19 cellular contexts compared by ENCODE assay signal in genomic region chr4:15928883-15929282, GRCh38. TPM values are rescaled to one million over a fixed set of nuclear protein-coding genes. Genes with fewer than 3 reads are reported as not detected.
DNase-seq lines count a peak whose midpoint lies in the region; ATAC-seq and TF ChIP-seq lines count a peak whose summit lies in the region.
"Had no signal": no experiment of that assay in that cellular context is flagged by ENCODE, and none has a peak within 500 bp of the region (broad histone marks: within the 10 kb centered on the region; RNA-seq: fewer than 3 reads in every experiment).

No MANE protein-coding gene starts in this region.

- H3K4me3 ChIP-seq in BLaER1 (no peak overlapping the region), RWPE2 (ENCODE audit: severe bottlenecking) (no peak overlapping the region)
- H3K4me3 ChIP-seq: GM12878, GM23338 had no signal

- H3K4me3 Mint-ChIP-seq in activated CD4-positive, alpha-beta T cell treated with anti-CD3 and anti-CD28 coated beads, Interleukin-2, amount 10 ng/mL, durations not matched to agents 24 days and 14 days: no peak overlapping the region
- H3K4me3 Mint-ChIP-seq in stimulated activated effector memory CD8-positive, alpha-beta T cell treated with anti-CD3 and anti-CD28 coated beads, Interleukin-12 subunit alpha, Interleukin-12 subunit beta, amount 100 ng/mL, for 72 hours: peak overlapping the region; percentile 25
- H3K4me3 Mint-ChIP-seq: CD4-positive, alpha-beta T cell; GM23338 had no signal

- H3K4me1 ChIP-seq in BLaER1: peaks cover 43% of the 10 kb centered on the region
- peaks cover 5% of the 10 kb centered on the region for H3K4me1 ChIP-seq in RWPE2 (ENCODE audit: insufficient read depth, poor library complexity, severe bottlenecking)

- no peak for TF ChIP-seq CTCF in RWPE2 (IDR thresholded peaks at IDR 0.05; ENCODE audit: poor library complexity, severe bottlenecking)

- H3K9me3 ChIP-seq in BLaER1: peaks cover 21% of the 10 kb centered on the region
- no peaks in the 10 kb centered on the region for H3K9me3 ChIP-seq in RWPE2 (ENCODE audit: severe bottlenecking)

- no peak for DNase-seq in activated CD4-positive, alpha-beta T cell treated with anti-CD3 and anti-CD28 coated beads, Interleukin-2, amount 10 ng/mL, durations not matched to agents 24 days and 14 days
- DNase-seq in activated CD4-positive, alpha-beta T cell treated with anti-CD3 and anti-CD28 coated beads, Interleukin-2, amount 50 U/mL, for 4 hours: no peak
- DNase-seq in RWPE2 (ENCODE audit: low spot score) (no peak), OCI-M1 (lab: John Stamatoyannopoulos, UW) (no peak)
- DNase-seq in stimulated activated effector memory CD8-positive, alpha-beta T cell treated with anti-CD3 and anti-CD28 coated beads, Interleukin-12 subunit alpha, Interleukin-12 subunit beta, amount 100 ng/mL, for 72 hours (ENCODE audit: low spot score in 2 of 2): no peak
- DNase-seq: 8988T; AML-193; C1 segment of cervical spinal cord; Calu3; CD4-positive, alpha-beta T cell; DMS 273 treated with DMSO at 0.1 percent for 48 hours; H7 had no signal

- peaks cover 7% of the 10 kb centered on the region for H3K4me1 Mint-ChIP-seq in activated CD4-positive, alpha-beta T cell treated with anti-CD3 and anti-CD28 coated beads, Interleukin-2, amount 10 ng/mL, durations not matched to agents 24 days and 14 days
- peaks cover 5% of the 10 kb centered on the region for H3K4me1 Mint-ChIP-seq in stimulated activated effector memory CD8-positive, alpha-beta T cell treated with anti-CD3 and anti-CD28 coated beads, Interleukin-12 subunit alpha, Interleukin-12 subunit beta, amount 100 ng/mL, for 72 hours
- H3K4me1 Mint-ChIP-seq: GM23338 had no signal

- H3K4me2 ChIP-seq in BLaER1: peak overlapping the region; percentile 79
- H3K4me2 ChIP-seq: GM23338 had no signal

- no peaks in the 10 kb centered on the region for H4K20me1 ChIP-seq in BLaER1

- H3K36me3 ChIP-seq in BLaER1: no peaks in the 10 kb centered on the region
- H3K36me3 ChIP-seq in RWPE2 (ENCODE audit: low read depth): no peaks in the 10 kb centered on the region

- peaks cover 15% of the 10 kb centered on the region for H3K27me3 Mint-ChIP-seq in activated CD4-positive, alpha-beta T cell treated with anti-CD3 and anti-CD28 coated beads, Interleukin-2, amount 10 ng/mL, durations not matched to agents 24 days and 14 days

- intact Hi-C loops in activated CD4-positive, alpha-beta T cell treated with anti-CD3 and anti-CD28 coated beads, Interleukin-2, amount 10 ng/mL, durations not matched to agents 24 days and 14 days (cut with micrococcal nuclease): no loop called here

- H3K27ac ChIP-seq in BLaER1 (peak overlapping the region; percentile 78; the same call in 1 of the 2 replicates), RWPE2 (ENCODE audit: poor library complexity, severe bottlenecking) (peak overlapping the region; percentile 3)

- H3K36me3 Mint-ChIP-seq in activated CD4-positive, alpha-beta T cell treated with anti-CD3 and anti-CD28 coated beads, Interleukin-2, amount 10 ng/mL, durations not matched to agents 24 days and 14 days (ENCODE audit: low read depth): no peaks in the 10 kb centered on the region
- H3K36me3 Mint-ChIP-seq in stimulated activated effector memory CD8-positive, alpha-beta T cell treated with anti-CD3 and anti-CD28 coated beads, Interleukin-12 subunit alpha, Interleukin-12 subunit beta, amount 100 ng/mL, for 72 hours: no peaks in the 10 kb centered on the region

- ATAC-seq in RWPE2 (ENCODE audit: low read depth) (no peak), HG02885 (IDR thresholded peaks at IDR 0.05; ENCODE audit: poor library complexity, unreplicated experiment) (no peak)
- ATAC-seq in stimulated activated effector memory CD8-positive, alpha-beta T cell treated with anti-CD3 and anti-CD28 coated beads, Interleukin-12 subunit alpha, Interleukin-12 subunit beta, amount 100 ng/mL, for 72 hours: peak; percentile 82
- ATAC-seq: GM12878, GM23338 had no signal

- peak overlapping the region; percentile 53 for H3K27ac Mint-ChIP-seq in activated CD4-positive, alpha-beta T cell treated with anti-CD3 and anti-CD28 coated beads, Interleukin-2, amount 10 ng/mL, durations not matched to agents 24 days and 14 days
- peak overlapping the region; percentile 50 for H3K27ac Mint-ChIP-seq in stimulated activated effector memory CD8-positive, alpha-beta T cell treated with anti-CD3 and anti-CD28 coated beads, Interleukin-12 subunit alpha, Interleukin-12 subunit beta, amount 100 ng/mL, for 72 hours
- H3K27ac Mint-ChIP-seq: CD4-positive, alpha-beta T cell; GM23338 had no signal

- H3K9ac ChIP-seq in BLaER1: no peak overlapping the region; the same call in 1 of the 2 replicates

- H3K9me3 Mint-ChIP-seq in activated CD4-positive, alpha-beta T cell treated with anti-CD3 and anti-CD28 coated beads, Interleukin-2, amount 10 ng/mL, durations not matched to agents 24 days and 14 days: no peaks in the 10 kb centered on the region
- H3K9me3 Mint-ChIP-seq in stimulated activated effector memory CD8-positive, alpha-beta T cell treated with anti-CD3 and anti-CD28 coated beads, Interleukin-12 subunit alpha, Interleukin-12 subunit beta, amount 100 ng/mL, for 72 hours: no peaks in the 10 kb centered on the region
- H3K9me3 Mint-ChIP-seq: CD4-positive, alpha-beta T cell; GM23338 had no signal

- H3K27me3 ChIP-seq in BLaER1 (no peaks in the 10 kb centered on the region), RWPE2 (ENCODE audit: insufficient read depth, poor library complexity, severe bottlenecking) (no peaks in the 10 kb centered on the region)

RNA-seq across cellular contexts. Expression of gene FGFBP1, which starts 9.7 kb away (rescaled TPM):
- not detected in 2 replicates for total RNA-seq in activated CD4-positive, alpha-beta T cell treated with anti-CD3 and anti-CD28 coated beads, Interleukin-2, amount 10 ng/mL, durations not matched to agents 24 days and 14 days
- total RNA-seq: CD4-positive, alpha-beta T cell; G401; GM23338; H7 had no signal

RNA-seq across cellular contexts. Expression of gene FGFBP2, which starts 34.1 kb away (rescaled TPM):
- total RNA-seq in activated CD4-positive, alpha-beta T cell treated with anti-CD3 and anti-CD28 coated beads, Interleukin-2, amount 10 ng/mL, durations not matched to agents 24 days and 14 days: 1.8 and 2.0 TPM in 2 replicates
- total RNA-seq: Calu3, Daoy, G401, GM12878, H7, HT-29 had no signal
